1 cellular context compared by ENCODE assay signal in genomic region chr1:22826630-22827580, GRCh38.
TF ChIP-seq lines count a peak whose summit lies in the region.

No MANE protein-coding gene starts in this region.

TF ChIP-seq in GM23338, 12 proteins besides CTCF, POLR2A, EP300 and RAD21 (continued from another document):
- TF ChIP-seq ZNF462 (CRISPR knock-in tag; IDR thresholded peaks at IDR 0.05) (no peak), ZNF114 (CRISPR knock-in tag; IDR thresholded peaks at IDR 0.05) (no peak), JUNB (IDR thresholded peaks at IDR 0.05; ENCODE audit: unreplicated experiment) (no peak), REST (IDR thresholded peaks at IDR 0.05; ENCODE audit: unreplicated experiment) (no peak), ETS1 (IDR thresholded peaks at IDR 0.05) (no peak), STAT1 (IDR thresholded peaks at IDR 0.05; ENCODE audit: unreplicated experiment) (no peak), POLR2AphosphoS5 (IDR thresholded peaks at IDR 0.05; ENCODE audit: low read depth) (no peak), EZH2 (IDR thresholded peaks at IDR 0.05; ENCODE audit: low read depth, unreplicated experiment) (no peak)
